25 cellular contexts compared by ENCODE assay signal in genomic region chr7:95411036-95411435, GRCh38. TPM values are rescaled to one million over a fixed set of nuclear protein-coding genes. Genes with fewer than 3 reads are reported as not detected.
DNase-seq lines count a peak whose midpoint lies in the region; ATAC-seq, FAIRE-seq and TF ChIP-seq lines count a peak whose summit lies in the region.
"Had no signal": no experiment of that assay in that cellular context is flagged by ENCODE, and none has a peak within 500 bp of the region (broad histone marks: within the 10 kb centered on the region; RNA-seq: fewer than 3 reads in every experiment).

No MANE protein-coding gene starts in this region.

- no peaks in the 10 kb centered on the region for H3K36me3 Mint-ChIP-seq in activated CD8-positive, alpha-beta T cell treated with anti-CD3 and anti-CD28 coated beads for 36 hours (ENCODE audit: low read depth)
- no peaks in the 10 kb centered on the region for H3K36me3 Mint-ChIP-seq in activated CD8-positive, alpha-beta T cell treated with anti-CD3 and anti-CD28 coated beads, Interleukin-2, amount 10 ng/mL, durations not matched to agents 7 days and 5 days (ENCODE audit: low read depth)
- no peaks in the 10 kb centered on the region for H3K36me3 Mint-ChIP-seq in activated CD4-positive, alpha-beta T cell treated with anti-CD3 and anti-CD28 coated beads, Interleukin-2, amount 10 ng/mL, durations not matched to agents 7 days and 5 days (ENCODE audit: low read depth)
- H3K36me3 Mint-ChIP-seq: activated naive CD8-positive, alpha-beta T cell had no signal

- no peak overlapping the region for H4K8ac ChIP-seq in IMR-90 (ENCODE audit: low read depth in 2 of 2, low read length in 2 of 2)

- dilution Hi-C loops in IMR-90 (cut with HindIII; ENCODE audit: low sequenced_read_pairs, unreplicated experiment): no loop called here

- H2AK9ac ChIP-seq in IMR-90 (replicated peaks; ENCODE audit: low read depth, low read length, poor library complexity): no peak overlapping the region

- no peaks in the 10 kb centered on the region for H4K20me1 ChIP-seq in IMR-90 (ENCODE audit: insufficient read depth, low read length)

- H3K79me1 ChIP-seq in IMR-90 (ENCODE audit: low read depth in 1 of 2, low read length in 2 of 2): 0 out of 4 replicates have a peak, but pooled peaks cover 0 to 3% of the 10 kb centered on the region in 2 experiments

- H3K4me1 Mint-ChIP-seq in activated CD8-positive, alpha-beta T cell treated with anti-CD3 and anti-CD28 coated beads for 36 hours (ENCODE audit: low read depth): no peaks in the 10 kb centered on the region
- H3K4me1 Mint-ChIP-seq in activated CD8-positive, alpha-beta T cell treated with anti-CD3 and anti-CD28 coated beads, Interleukin-2, amount 10 ng/mL, durations not matched to agents 7 days and 5 days (ENCODE audit: low read depth): no peaks in the 10 kb centered on the region
- no peaks in the 10 kb centered on the region for H3K4me1 Mint-ChIP-seq in activated CD4-positive, alpha-beta T cell treated with anti-CD3 and anti-CD28 coated beads, Interleukin-2, amount 10 ng/mL, durations not matched to agents 7 days and 5 days
- H3K4me1 Mint-ChIP-seq: T-cell had no signal

- H3K9me1 ChIP-seq in IMR-90 (ENCODE audit: insufficient read depth, low read length): no peaks in the 10 kb centered on the region; the same call in 1 of the 2 replicates

- H3K4me3 Mint-ChIP-seq in activated CD8-positive, alpha-beta T cell treated with anti-CD3 and anti-CD28 coated beads for 36 hours: no peak overlapping the region
- H3K4me3 Mint-ChIP-seq in activated CD8-positive, alpha-beta T cell treated with anti-CD3 and anti-CD28 coated beads, Interleukin-2, amount 10 ng/mL, durations not matched to agents 7 days and 5 days: no peak overlapping the region
- H3K4me3 Mint-ChIP-seq in activated CD4-positive, alpha-beta T cell treated with anti-CD3 and anti-CD28 coated beads, Interleukin-2, amount 10 ng/mL, durations not matched to agents 7 days and 5 days: no peak overlapping the region
- H3K4me3 Mint-ChIP-seq: activated naive CD8-positive, alpha-beta T cell; natural killer cell treated with Interleukin-12 subunit alpha and Interleukin-12 subunit beta and Interleukin-15 and Interleukin-18, amount 100 ng/mL, for 72 hours; T-cell had no signal

- no peaks in the 10 kb centered on the region for H3K9me3 ChIP-seq in IMR-90 (ENCODE audit: control insufficient read depth, insufficient read depth, low read length)
- H3K9me3 ChIP-seq: breast epithelium, gastrocnemius medialis, sigmoid colon, stomach, upper lobe of right lung had no signal

- H3K14ac ChIP-seq in IMR-90 (replicated peaks; ENCODE audit: low read depth, low read length): no peak overlapping the region

- H3K4me1 ChIP-seq in IMR-90 (ENCODE audit: control insufficient read depth, insufficient read depth, low read length): no peaks in the 10 kb centered on the region
- H3K4me1 ChIP-seq: breast epithelium, gastrocnemius medialis, parathyroid adenoma, stomach, upper lobe of right lung had no signal

- H3K27me3 ChIP-seq in IMR-90 (ENCODE audit: control insufficient read depth, insufficient read depth, low read length) (no peaks in the 10 kb centered on the region), bronchial epithelial cell (ENCODE audit: control insufficient read depth, insufficient read depth, low read length) (no peaks in the 10 kb centered on the region)
- H3K27me3 ChIP-seq: breast epithelium, gastrocnemius medialis, sigmoid colon, stomach, upper lobe of right lung had no signal

- no peak overlapping the region for H2BK5ac ChIP-seq in IMR-90 (ENCODE audit: low read depth, low read length, poor library complexity, severe bottlenecking)

- peak; percentile 62 for ATAC-seq in activated CD8-positive, alpha-beta T cell treated with anti-CD3 and anti-CD28 coated beads for 36 hours
- ATAC-seq in activated CD8-positive, alpha-beta T cell treated with anti-CD3 and anti-CD28 coated beads, Interleukin-2, amount 10 ng/mL, durations not matched to agents 7 days and 5 days: no peak
- ATAC-seq in IMR-90 (ENCODE audit: low read depth): no peak
- ATAC-seq: gastrocnemius medialis, HCT116, T-cell, upper lobe of right lung had no signal

- TF ChIP-seq POLR2A in IMR-90 (IDR thresholded peaks at IDR 0.05; ENCODE audit: low read depth, low read length): no peak

- no peak for FAIRE-seq in bronchial epithelial cell (lab: Jason Lieb, UNC)
- FAIRE-seq: GM12892 had no signal

- H2AFZ ChIP-seq in IMR-90 (replicated peaks; ENCODE audit: low read length, poor library complexity): no peak overlapping the region
- H2AFZ ChIP-seq: parathyroid adenoma had no signal

- H3K27ac Mint-ChIP-seq in activated CD8-positive, alpha-beta T cell treated with anti-CD3 and anti-CD28 coated beads for 36 hours: no peak overlapping the region
- no peak overlapping the region for H3K27ac Mint-ChIP-seq in activated CD8-positive, alpha-beta T cell treated with anti-CD3 and anti-CD28 coated beads, Interleukin-2, amount 10 ng/mL, durations not matched to agents 7 days and 5 days
- H3K27ac Mint-ChIP-seq in activated CD4-positive, alpha-beta T cell treated with anti-CD3 and anti-CD28 coated beads, Interleukin-2, amount 10 ng/mL, durations not matched to agents 7 days and 5 days: no peak overlapping the region
- H3K27ac Mint-ChIP-seq: activated naive CD8-positive, alpha-beta T cell; natural killer cell treated with Interleukin-12 subunit alpha and Interleukin-12 subunit beta and Interleukin-15 and Interleukin-18, amount 100 ng/mL, for 72 hours; T-cell had no signal

- CTCF ChIA-PET in activated CD8-positive, alpha-beta T cell treated with anti-CD3 and anti-CD28 coated beads for 36 hours (lab: Charles Lee): interaction anchor here (1.2 to 2.5 kb wide), 3 partner anchors 9 to 65 kb away, joined by 4 to 10 read pairs (median 6); partner anchors contain the start of gene PON3
- CTCF ChIA-PET in activated CD8-positive, alpha-beta T cell treated with anti-CD3 and anti-CD28 coated beads, Interleukin-2, amount 10 ng/mL, durations not matched to agents 7 days and 5 days (lab: Charles Lee): interaction anchor here (1.0 to 3.6 kb wide), 3 partner anchors 8 to 65 kb away, joined by 3 to 15 read pairs (median 4); partner anchors contain the start of gene PON3
- CTCF ChIA-PET in IMR-90 (lab: Yijun Ruan, JAX): interaction anchor here (0.8 to 1.2 kb wide), 3 partner anchors 24 to 1412 kb away, joined by 3 read pairs; partner anchors contain the start of gene PON2
- CTCF ChIA-PET in activated CD4-positive, alpha-beta T cell treated with anti-CD3 and anti-CD28 coated beads, Interleukin-2, amount 10 ng/mL, durations not matched to agents 7 days and 5 days (lab: Charles Lee): interaction anchor here (2.1 kb wide), 1 partner anchor 9 kb away, joined by 5 read pairs; no protein-coding TSS in a partner anchor

- no peak overlapping the region for H3K56ac ChIP-seq in IMR-90 (ENCODE audit: extremely low read depth, insufficient read depth, low read length)

- no peak overlapping the region for H2BK15ac ChIP-seq in IMR-90 (ENCODE audit: low read depth, low read length)

- POLR2A ChIA-PET in activated CD8-positive, alpha-beta T cell treated with anti-CD3 and anti-CD28 coated beads for 36 hours (lab: Charles Lee): no interaction called here
- POLR2A ChIA-PET in activated CD8-positive, alpha-beta T cell treated with anti-CD3 and anti-CD28 coated beads, Interleukin-2, amount 10 ng/mL, durations not matched to agents 7 days and 5 days (lab: Charles Lee): no interaction called here
- POLR2A ChIA-PET in IMR-90 (lab: Charles Lee; ENCODE audit: unreplicated experiment): no interaction called here
- POLR2A ChIA-PET in activated CD4-positive, alpha-beta T cell treated with anti-CD3 and anti-CD28 coated beads, Interleukin-2, amount 10 ng/mL, durations not matched to agents 7 days and 5 days (lab: Charles Lee): no interaction called here

- H3K9ac ChIP-seq in IMR-90 (ENCODE audit: low read depth, low read length): no peak overlapping the region
- H3K9ac ChIP-seq: parathyroid adenoma had no signal

- no CpG with 5 or more reads among the region's 3 CpGs for WGBS in IMR-90 (ENCODE audit: extremely low coverage in 2 of 2, insufficient read length in 1 of 2), 2 experiments

- H3K9me3 Mint-ChIP-seq in activated CD8-positive, alpha-beta T cell treated with anti-CD3 and anti-CD28 coated beads for 36 hours: no peaks in the 10 kb centered on the region
- H3K9me3 Mint-ChIP-seq in activated CD8-positive, alpha-beta T cell treated with anti-CD3 and anti-CD28 coated beads, Interleukin-2, amount 10 ng/mL, durations not matched to agents 7 days and 5 days (ENCODE audit: insufficient read depth): no peaks in the 10 kb centered on the region
- no peaks in the 10 kb centered on the region for H3K9me3 Mint-ChIP-seq in activated CD4-positive, alpha-beta T cell treated with anti-CD3 and anti-CD28 coated beads, Interleukin-2, amount 10 ng/mL, durations not matched to agents 7 days and 5 days
- H3K9me3 Mint-ChIP-seq: natural killer cell treated with Interleukin-12 subunit alpha and Interleukin-12 subunit beta and Interleukin-15 and Interleukin-18, amount 100 ng/mL, for 72 hours; T-cell had no signal

- no peaks in the 10 kb centered on the region for H3K27me3 Mint-ChIP-seq in activated CD8-positive, alpha-beta T cell treated with anti-CD3 and anti-CD28 coated beads for 36 hours
- no peaks in the 10 kb centered on the region for H3K27me3 Mint-ChIP-seq in activated CD8-positive, alpha-beta T cell treated with anti-CD3 and anti-CD28 coated beads, Interleukin-2, amount 10 ng/mL, durations not matched to agents 7 days and 5 days (ENCODE audit: low read depth)
- H3K27me3 Mint-ChIP-seq in activated CD4-positive, alpha-beta T cell treated with anti-CD3 and anti-CD28 coated beads, Interleukin-2, amount 10 ng/mL, durations not matched to agents 7 days and 5 days: no peaks in the 10 kb centered on the region
- H3K27me3 Mint-ChIP-seq: activated naive CD8-positive, alpha-beta T cell; natural killer cell treated with Interleukin-12 subunit alpha and Interleukin-12 subunit beta and Interleukin-15 and Interleukin-18, amount 100 ng/mL, for 72 hours; T-cell had no signal

- no TSS peak for BruUV-seq in IMR-90 (replicated peaks; lab: Mats Ljungman, UMichigan)

- H3K4me3 ChIP-seq in IMR-90 (ENCODE audit: insufficient read depth, low read depth, low read length) (no peak overlapping the region), bronchial epithelial cell (ENCODE audit: low read depth, low read length) (no peak overlapping the region), skeletal muscle cell (ENCODE audit: low read depth, low read length) (no peak overlapping the region)
- H3K4me3 ChIP-seq: breast epithelium, gastrocnemius medialis, sigmoid colon, stomach, upper lobe of right lung had no signal

- H3K27ac ChIP-seq in IMR-90 (ENCODE audit: insufficient read depth, low read length) (no peak overlapping the region), substantia nigra (ENCODE audit: low read depth, low read length, poor library complexity, severe bottlenecking) (no peak overlapping the region)
- H3K27ac ChIP-seq: breast epithelium, gastrocnemius medialis, parathyroid adenoma, sigmoid colon, stomach, upper lobe of right lung had no signal

- H3K4me2 ChIP-seq in IMR-90 (ENCODE audit: low read depth, low read length): no peak overlapping the region

- H3K36me3 ChIP-seq in IMR-90 (ENCODE audit: control insufficient read depth, insufficient read depth, low read length): peaks cover 6% of the 10 kb centered on the region
- peaks cover 7% of the 10 kb centered on the region for H3K36me3 ChIP-seq in bronchial epithelial cell (ENCODE audit: control insufficient read depth, insufficient read depth, low read length)
- H3K36me3 ChIP-seq: breast epithelium had no signal

- no peak overlapping the region for H2BK120ac ChIP-seq in IMR-90 (ENCODE audit: low read depth, low read length)

- DNase-seq in activated CD8-positive, alpha-beta T cell treated with anti-CD3 and anti-CD28 coated beads for 36 hours: no peak
- no peak for DNase-seq in activated CD8-positive, alpha-beta T cell treated with anti-CD3 and anti-CD28 coated beads, Interleukin-2, amount 10 ng/mL, durations not matched to agents 7 days and 5 days
- DNase-seq in IMR-90 (peak; percentile 7), bronchial epithelial cell (ENCODE audit: low read depth) (peak; percentile 17), skeletal muscle cell (ENCODE audit: low read depth) (peak; percentile 12), 8988T (no peak), substantia nigra (lab: John Stamatoyannopoulos, UW) (no peak)
- no peak for DNase-seq in activated CD4-positive, alpha-beta T cell treated with anti-CD3 and anti-CD28 coated beads, Interleukin-2, amount 10 ng/mL, durations not matched to agents 7 days and 5 days
- DNase-seq: activated T-cell treated with anti-CD3 and anti-CD28 coated beads, Interleukin-2, amount 50 U/mL, for 1 hour; C1 segment of cervical spinal cord; gastrocnemius medialis; kidney glomerular epithelial cell; mesendoderm; NCI-H1930; sigmoid colon; stimulated activated CD4-positive, alpha-beta T cell treated with anti-CD3 and anti-CD28 coated beads, Interleukin-1b, Interleukin-23, amount 100 ng/mL, for 48 hours; stomach; T-cell; upper lobe of right lung had no signal

- no peak for TF ChIP-seq RAD21 in IMR-90 (IDR thresholded peaks at IDR 0.05; ENCODE audit: low read length)

- H4K5ac ChIP-seq in IMR-90 (ENCODE audit: low read depth, low read length): no peak overlapping the region

- H3K18ac ChIP-seq in IMR-90 (ENCODE audit: low read depth, low read length): no peak overlapping the region

- no peak overlapping the region for H2BK20ac ChIP-seq in IMR-90 (ENCODE audit: low read depth, low read length)

- no peak overlapping the region for H4K91ac ChIP-seq in IMR-90 (ENCODE audit: insufficient read depth, low read depth, low read length)

- no peak overlapping the region for H2AK5ac ChIP-seq in IMR-90 (ENCODE audit: low read depth, low read length)

- intact Hi-C loops in activated CD8-positive, alpha-beta T cell treated with anti-CD3 and anti-CD28 coated beads for 36 hours (cut with micrococcal nuclease): no loop called here
- intact Hi-C loops in IMR-90 (cut with micrococcal nuclease): no loop called here

- H3K23ac ChIP-seq in IMR-90 (ENCODE audit: low read depth, low read length): no peak overlapping the region

- in situ Hi-C loops in IMR-90 (cut with MboI; ENCODE audit: low sequenced_read_pairs): no loop called here

- no peak overlapping the region for H3K4ac ChIP-seq in IMR-90 (ENCODE audit: low read depth, low read length)

- no peak for TF ChIP-seq CTCF in activated CD8-positive, alpha-beta T cell treated with anti-CD3 and anti-CD28 coated beads for 36 hours (IDR thresholded peaks at IDR 0.05)
- TF ChIP-seq CTCF in IMR-90 (conservative IDR thresholded peaks at IDR 0.05; ENCODE audit: low read depth, low read length) (no peak), bronchial epithelial cell (IDR thresholded peaks at IDR 0.05; ENCODE audit: insufficient read depth, low read length, severe bottlenecking) (no peak)

RNA-seq across cellular contexts. Expression of gene PON3, which starts 14.9 kb away (rescaled TPM):
- total RNA-seq in activated CD8-positive, alpha-beta T cell treated with anti-CD3 and anti-CD28 coated beads for 36 hours: not detected
- total RNA-seq in activated CD8-positive, alpha-beta T cell treated with anti-CD3 and anti-CD28 coated beads, Interleukin-2, amount 10 ng/mL, durations not matched to agents 7 days and 5 days: not detected
- total RNA-seq in IMR-90 (2012; rRNA removed) (not detected in 2 replicates), bronchial epithelial cell (0.64 and 1.3 TPM in 2 replicates)
- not detected in 2 replicates for polyA plus RNA-seq in IMR-90 (2012; rRNA removed)
- polyA plus RNA-seq in IMR-90 (2012; cell fraction: cytosol; rRNA removed): not detected in 2 replicates
- not detected in 2 replicates for polyA plus RNA-seq in IMR-90 (2012; cell fraction: nucleus; rRNA removed; ENCODE audit: low replicate concordance)
- total RNA-seq in activated CD4-positive, alpha-beta T cell treated with anti-CD3 and anti-CD28 coated beads, Interleukin-2, amount 10 ng/mL, durations not matched to agents 7 days and 5 days: not detected
- total RNA-seq: natural killer cell treated with Interleukin-12 subunit alpha and Interleukin-12 subunit beta and Interleukin-15 and Interleukin-18, amount 100 ng/mL, for 72 hours had no signal

RNA-seq across cellular contexts. Expression of gene PON2, which starts 23.8 kb away (rescaled TPM):
- 1 to 10 TPM; 3.5 to 3.7 TPM for total RNA-seq in activated CD8-positive, alpha-beta T cell treated with anti-CD3 and anti-CD28 coated beads for 36 hours
- total RNA-seq in activated CD8-positive, alpha-beta T cell treated with anti-CD3 and anti-CD28 coated beads, Interleukin-2, amount 10 ng/mL, durations not matched to agents 7 days and 5 days: 1 to 10 TPM; 2.9 to 4.7 TPM
- total RNA-seq in IMR-90 (2012; rRNA removed): 36.2 and 49.7 TPM in 2 replicates
- polyA plus RNA-seq in IMR-90 (2012; rRNA removed): 52.3 and 65.7 TPM in 2 replicates
- 20.8 and 27.6 TPM in 2 replicates for polyA plus RNA-seq in IMR-90 (2012; cell fraction: cytosol; rRNA removed)
- 23.0 and 92.4 TPM in 2 replicates for polyA plus RNA-seq in IMR-90 (2012; cell fraction: nucleus; rRNA removed; ENCODE audit: low replicate concordance)
- 40.8 and 52.4 TPM in 2 replicates for total RNA-seq in bronchial epithelial cell
- 1 to 10 TPM; 3.3 to 4.2 TPM for total RNA-seq in activated CD4-positive, alpha-beta T cell treated with anti-CD3 and anti-CD28 coated beads, Interleukin-2, amount 10 ng/mL, durations not matched to agents 7 days and 5 days

Comparison
In these comparisons a context has a peak if more than half of its experiments do, and no peak if none do; other contexts are left out.
1. DNase-seq: peak in IMR-90 (single experiment), bronchial epithelial cell (single experiment) and skeletal muscle cell (single experiment); none in activated CD8-positive, alpha-beta T cell treated with anti-CD3 and anti-CD28 coated beads for 36 hours (single experiment), activated CD8-positive, alpha-beta T cell treated with anti-CD3 and anti-CD28 coated beads, Interleukin-2, amount 10 ng/mL, durations not matched to agents 7 days and 5 days (single experiment), 8988T (single experiment), activated CD4-positive, alpha-beta T cell treated with anti-CD3 and anti-CD28 coated beads, Interleukin-2, amount 10 ng/mL, durations not matched to agents 7 days and 5 days (single experiment) and substantia nigra (0 of 49).